ENCODE assay signal across 8 cellular contexts in the genomic region with DNA sequence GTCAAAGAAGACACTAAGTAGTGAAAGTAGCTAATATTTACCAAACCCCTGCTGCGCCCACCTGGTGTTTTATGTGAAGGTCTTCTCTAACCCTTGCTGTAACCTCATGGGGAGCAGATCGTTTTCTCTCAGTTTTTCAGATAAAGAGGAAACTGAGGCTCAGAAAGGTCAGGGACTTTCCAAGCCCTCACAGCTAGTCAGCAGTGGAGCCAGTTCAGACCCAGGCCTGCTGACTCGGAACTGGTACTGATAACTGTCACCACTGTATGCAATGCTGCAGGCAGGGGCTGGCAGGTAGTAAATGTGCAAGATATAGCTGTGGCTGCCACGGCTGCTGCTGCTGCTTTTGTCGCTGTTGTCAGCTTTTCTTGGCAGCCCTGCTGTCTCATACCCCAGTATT.
DNase-seq lines count a peak whose midpoint lies in the region; TF ChIP-seq lines count a peak whose summit lies in the region.

No MANE protein-coding gene starts in this region.

- no peak for DNase-seq in activated T-cell treated with anti-CD3 and anti-CD28 coated beads, Interleukin-2, amount 50 U/mL, for 24 hours
- DNase-seq in activated T-cell treated with anti-CD3 and anti-CD28 coated beads, Interleukin-2, amount 50 U/mL, for 1 hour = no peak
- DNase-seq in NB4 (ENCODE audit: low read depth) = no peak
- DNase-seq in esophagus muscularis mucosa (ENCODE audit: extremely low spot score) = no peak
- no peak for DNase-seq in ACHN
- no peak for DNase-seq in GM10266 (ENCODE audit: extremely low spot score)
- no peak for DNase-seq in NCI-H1105 treated with DMSO at 0.1 percent for 48 hours (lab: John Stamatoyannopoulos, UW)

- no peaks in the 10 kb centered on the region for H3K27me3 ChIP-seq in esophagus muscularis mucosa
- H3K27me3 ChIP-seq in thymus (ENCODE audit: control insufficient read depth, insufficient read depth) = no peaks in the 10 kb centered on the region

- peak overlapping the region; percentile 96 for H3K4me3 Mint-ChIP-seq in activated T-cell treated with anti-CD3 and anti-CD28 coated beads, Interleukin-2, amount 50 U/mL, for 24 hours

- H3K36me3 ChIP-seq in esophagus muscularis mucosa (no peaks in the 10 kb centered on the region), thymus (ENCODE audit: control insufficient read depth, insufficient read depth) (no peaks in the 10 kb centered on the region)

- TF ChIP-seq POLR2A in NB4 (IDR thresholded peaks at IDR 0.05; ENCODE audit: extremely low read depth, insufficient read length) (no peak), esophagus muscularis mucosa (IDR thresholded peaks at IDR 0.05; ENCODE audit: low read depth) (no peak)

- H3K36me3 Mint-ChIP-seq in activated T-cell treated with anti-CD3 and anti-CD28 coated beads, Interleukin-2, amount 50 U/mL, for 24 hours (ENCODE audit: low read depth) = peaks cover 64% of the 10 kb centered on the region

- H3K27ac Mint-ChIP-seq in activated T-cell treated with anti-CD3 and anti-CD28 coated beads, Interleukin-2, amount 50 U/mL, for 24 hours = peak overlapping the region; percentile 98

- H3K27ac ChIP-seq in esophagus muscularis mucosa (replicated peaks in 1 of 4) (peak overlapping the region; percentile 93 to 100 (median 98)), thymus (ENCODE audit: low read depth) (peak overlapping the region; percentile 76)

- H3K4me3 ChIP-seq in NB4 (ENCODE audit: low read depth, low read length) (peak overlapping the region; percentile 95), esophagus muscularis mucosa (peak overlapping the region in 1 of 4 donors; percentile 2), thymus (ENCODE audit: low read length) (peak overlapping the region; percentile 7)

- in situ Hi-C loops in ACHN (cut with HindIII; ENCODE audit: low pct_ligation_motif_present, low pct_unique_long_range_greater_than_20kb, low sequenced_read_pairs) = no loop called here

- no peak for TF ChIP-seq EP300 in esophagus muscularis mucosa (IDR thresholded peaks at IDR 0.05)

- intact Hi-C loops in esophagus muscularis mucosa (cut with DNase I) = loop anchor here (5.0 kb wide), 1 partner anchor 36 kb away; no protein-coding TSS in a partner anchor

- no peaks in the 10 kb centered on the region for H3K27me3 Mint-ChIP-seq in activated T-cell treated with anti-CD3 and anti-CD28 coated beads, Interleukin-2, amount 50 U/mL, for 24 hours

- H3K9me3 ChIP-seq in esophagus muscularis mucosa = no peaks in the 10 kb centered on the region
- no peaks in the 10 kb centered on the region for H3K9me3 ChIP-seq in thymus (ENCODE audit: control insufficient read depth)

- no peaks in the 10 kb centered on the region for H3K9me3 Mint-ChIP-seq in activated T-cell treated with anti-CD3 and anti-CD28 coated beads, Interleukin-2, amount 50 U/mL, for 24 hours

- 41% methylated on average over 4 of the region's 5 CpGs for WGBS in esophagus muscularis mucosa
- 19% methylated on average over 5 of the region's 5 CpGs for WGBS in thymus

- peaks cover 78% of the 10 kb centered on the region for H3K4me1 Mint-ChIP-seq in activated T-cell treated with anti-CD3 and anti-CD28 coated beads, Interleukin-2, amount 50 U/mL, for 24 hours (ENCODE audit: low read depth)

- H3K4me1 ChIP-seq in esophagus muscularis mucosa (peaks cover 87 to 89% (median 88%) of the 10 kb centered on the region in 4 donors), thymus (ENCODE audit: control insufficient read depth, insufficient read depth, low read length) (peaks cover 67% of the 10 kb centered on the region)

- TF ChIP-seq CTCF in NB4 (IDR thresholded peaks at IDR 0.05; ENCODE audit: low read depth, low read length) (no peak), esophagus muscularis mucosa (IDR thresholded peaks at IDR 0.05) (no peak), GM10266 (IDR thresholded peaks at IDR 0.05; ENCODE audit: control insufficient read depth, insufficient read depth, low read depth, missing control alignments) (no peak)
